13 cellular contexts compared by ENCODE assay signal in the genomic region with DNA sequence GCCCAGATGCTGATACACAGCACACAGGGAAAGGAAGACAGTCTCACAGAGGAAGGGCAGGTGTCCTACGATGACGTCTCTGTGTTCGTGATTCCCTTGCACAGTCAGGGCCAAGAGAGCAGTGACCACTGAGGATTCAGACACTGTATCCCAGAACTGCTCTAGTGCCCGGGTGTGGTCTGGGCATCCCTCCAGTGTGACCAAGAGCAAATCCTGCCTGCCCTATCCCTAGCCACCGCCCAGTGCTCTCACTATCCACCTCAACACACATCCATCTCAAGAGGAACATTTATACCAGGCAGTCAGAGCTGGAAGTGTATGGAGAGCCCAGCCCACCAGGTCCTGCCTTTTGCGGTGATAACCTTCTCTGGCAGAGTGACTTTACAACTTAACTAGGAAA. TPM values are rescaled to one million over a fixed set of nuclear protein-coding genes. Genes with fewer than 3 reads are reported as not detected.
DNase-seq lines count a peak whose midpoint lies in the region; ATAC-seq and TF ChIP-seq lines count a peak whose summit lies in the region.
"Had no signal": no experiment of that assay in that cellular context is flagged by ENCODE, and none has a peak within 500 bp of the region (broad histone marks: within the 10 kb centered on the region; RNA-seq: fewer than 3 reads in every experiment).

No MANE protein-coding gene starts in this region.

- H3K27me3 ChIP-seq in GM23338 (ENCODE audit: insufficient read depth) = peaks cover 25% of the 10 kb centered on the region
- H3K27me3 ChIP-seq: breast epithelium, SJCRH30 had no signal

- H3K4me1 Mint-ChIP-seq in CD14-positive monocyte (peaks cover 57% of the 10 kb centered on the region), GM23338 (peaks cover 5% of the 10 kb centered on the region; the same call in 2 of the 3 replicates), natural killer cell (peaks cover 71 to 80% of the 10 kb centered on the region in 2 donors)
- peaks cover 80% of the 10 kb centered on the region for H3K4me1 Mint-ChIP-seq in activated naive CD8-positive, alpha-beta T cell treated with anti-CD3 and anti-CD28 coated beads, Interleukin-2, amount 50 U/mL, for 24 hours

- H3K9me2 ChIP-seq in GM23338 (ENCODE audit: insufficient read depth) = no peaks in the 10 kb centered on the region

- H3K4me1 ChIP-seq in GM23338 (ENCODE audit: insufficient read depth) = peaks cover 11% of the 10 kb centered on the region; the same call in 1 of the 2 replicates
- H3K4me1 ChIP-seq: SJCRH30 had no signal

- H3K4me2 ChIP-seq in GM23338 = no peak overlapping the region

- H3K79me2 ChIP-seq in GM23338 (replicated peaks; ENCODE audit: insufficient read depth) = no peaks in the 10 kb centered on the region

- H3K36me3 Mint-ChIP-seq in CD14-positive monocyte (peaks cover 51 to 77% of the 10 kb centered on the region in 2 donors), GM23338 (ENCODE audit: low read depth) (peaks cover 25% of the 10 kb centered on the region; the same call in 2 of the 3 replicates), natural killer cell (peaks cover 8% of the 10 kb centered on the region)
- H3K36me3 Mint-ChIP-seq in activated naive CD8-positive, alpha-beta T cell treated with anti-CD3 and anti-CD28 coated beads, Interleukin-2, amount 50 U/mL, for 24 hours (ENCODE audit: low read depth) = peaks cover 53% of the 10 kb centered on the region

- TF ChIP-seq POLR2A in erythroblast (IDR thresholded peaks at IDR 0.05; ENCODE audit: low read length) = no peak

- peak overlapping the region in 5 of 7 donors; percentile 33 to 83 (median 69) for H3K27ac Mint-ChIP-seq in CD14-positive monocyte
- H3K27ac Mint-ChIP-seq in GM23338 = no peak overlapping the region
- H3K27ac Mint-ChIP-seq in activated naive CD8-positive, alpha-beta T cell treated with anti-CD3 and anti-CD28 coated beads, Interleukin-2, amount 50 U/mL, for 24 hours = peak overlapping the region; percentile 71
- H3K27ac Mint-ChIP-seq in natural killer cell = peak overlapping the region; percentile 91 to 92

- TF ChIP-seq CTCF in CD14-positive monocyte (IDR thresholded peaks at IDR 0.05) = no peak
- TF ChIP-seq CTCF in GM23338 (conservative IDR thresholded peaks at IDR 0.05; ENCODE audit: low read depth in 2 of 2) = no peak
- TF ChIP-seq CTCF in natural killer cell (IDR thresholded peaks at IDR 0.05) = no peak

- peaks cover 9% of the 10 kb centered on the region for H3K36me3 ChIP-seq in GM23338 (ENCODE audit: insufficient read depth)
- H3K36me3 ChIP-seq: breast epithelium had no signal

- peaks cover 9% of the 10 kb centered on the region; the same call in 1 of the 2 replicates for H4K20me1 ChIP-seq in GM23338 (replicated peaks; ENCODE audit: insufficient read depth)

- intact Hi-C loops in CD14-positive monocyte (cut with micrococcal nuclease) = no loop called here
- intact Hi-C loops in natural killer cell (cut with micrococcal nuclease) = no loop called here

- no peak overlapping the region for H2AFZ ChIP-seq in GM23338

- no peak overlapping the region for H3K27ac ChIP-seq in GM23338 (ENCODE audit: low read depth)
- H3K27ac ChIP-seq: breast epithelium, SJCRH30 had no signal

- H3K9me3 Mint-ChIP-seq in CD14-positive monocyte (no peaks in the 10 kb centered on the region), GM23338 (no peaks in the 10 kb centered on the region), natural killer cell (no peaks in the 10 kb centered on the region)
- H3K9me3 Mint-ChIP-seq in activated naive CD8-positive, alpha-beta T cell treated with anti-CD3 and anti-CD28 coated beads, Interleukin-2, amount 50 U/mL, for 24 hours = no peaks in the 10 kb centered on the region

- H3K4me3 Mint-ChIP-seq in CD14-positive monocyte (no peak overlapping the region), GM23338 (no peak overlapping the region), natural killer cell (no peak overlapping the region)
- H3K4me3 Mint-ChIP-seq in activated naive CD8-positive, alpha-beta T cell treated with anti-CD3 and anti-CD28 coated beads, Interleukin-2, amount 50 U/mL, for 24 hours = no peak overlapping the region

- DNase-seq in CD14-positive monocyte (ENCODE audit: low spot score) (no peak), GM23338 (ENCODE audit: low spot score) (no peak), natural killer cell (no peak), erythroblast (lab: John Stamatoyannopoulos, UW) (no peak), NCI-H128 (lab: John Stamatoyannopoulos, UW; ENCODE audit: unreplicated experiment) (no peak)
- no peak for DNase-seq in activated naive CD8-positive, alpha-beta T cell treated with anti-CD3 and anti-CD28 coated beads, Interleukin-2, amount 50 U/mL, for 24 hours
- DNase-seq: GF-D8, islet precursor cell had no signal

- ATAC-seq in GM23338 (no peak), natural killer cell (no peak), GM21360 (IDR thresholded peaks at IDR 0.05; ENCODE audit: unreplicated experiment) (no peak)
- ATAC-seq in activated naive CD8-positive, alpha-beta T cell treated with anti-CD3 and anti-CD28 coated beads, Interleukin-2, amount 50 U/mL, for 24 hours = no peak
- ATAC-seq: mucosa of descending colon had no signal

- H3F3A ChIP-seq in GM23338 (replicated peaks; ENCODE audit: low read depth) = peaks cover 8% of the 10 kb centered on the region

- no peak overlapping the region for H3K4me3 ChIP-seq in GM23338
- H3K4me3 ChIP-seq: breast epithelium, mucosa of descending colon, SJCRH30 had no signal

- H3K27me3 Mint-ChIP-seq in CD14-positive monocyte (ENCODE audit: low read depth in 3 of 3) (no peaks in the 10 kb centered on the region), GM23338 (ENCODE audit: insufficient read depth, low read depth, poor library complexity) (peaks cover 41% of the 10 kb centered on the region), natural killer cell (ENCODE audit: low read depth in 2 of 2) (no peaks in the 10 kb centered on the region)
- H3K27me3 Mint-ChIP-seq in activated naive CD8-positive, alpha-beta T cell treated with anti-CD3 and anti-CD28 coated beads, Interleukin-2, amount 50 U/mL, for 24 hours = peaks cover 3% of the 10 kb centered on the region

TF ChIP-seq in GM23338, 12 proteins besides CTCF, POLR2A, EP300 and RAD21 (continues in another document):
- peak; percentile 37 for TF ChIP-seq POLR2AphosphoS5 (IDR thresholded peaks at IDR 0.05; ENCODE audit: low read depth)
- no peak for TF ChIP-seq REST (IDR thresholded peaks at IDR 0.05; ENCODE audit: unreplicated experiment)
- TF ChIP-seq EZH2phosphoT487 (IDR thresholded peaks at IDR 0.05; ENCODE audit: unreplicated experiment) = no peak

RNA-seq across cellular contexts. Expression of gene PPM1M, which starts 4.1 kb away (rescaled TPM):
- 100 to 1,000 TPM in 1 of 2 donors, 10 to 100 TPM in 1; 92.8 to 120 TPM for polyA plus RNA-seq in CD14-positive monocyte
- total RNA-seq in GM23338 (2014; rRNA removed; shearing (Covaris generic)) = 1.8 and 4.0 TPM in 2 replicates
- polyA plus RNA-seq in GM23338 (2016; fragmentation: Nextera tagmentation; extraction: Ambion mirVana) = 2.2 and 2.8 TPM in 2 replicates
- total RNA-seq in natural killer cell = 10 to 100 TPM; 66.0 to 83.7 (median 77.8) TPM

RNA-seq across cellular contexts. Expression of gene TWF2, which starts 10.7 kb away (rescaled TPM):
- polyA plus RNA-seq in CD14-positive monocyte (100 to 1,000 TPM; 176 to 199 TPM), GM23338 (2016; fragmentation: Nextera tagmentation; extraction: Ambion mirVana) (38.6 and 38.9 TPM in 2 replicates)
- total RNA-seq in GM23338 (2014; rRNA removed; shearing (Covaris generic)) = 120 and 123 TPM in 2 replicates
- 10 to 100 TPM; 49.2 to 76.6 (median 52.0) TPM for total RNA-seq in natural killer cell

RNA-seq across cellular contexts. Expression of gene TLR9, which starts 24.2 kb away (rescaled TPM):
- polyA plus RNA-seq in CD14-positive monocyte (not detected), GM23338 (2016; fragmentation: Nextera tagmentation; extraction: Ambion mirVana) (not detected in 2 replicates)
- not detected in 2 replicates for total RNA-seq in GM23338 (2014; rRNA removed; shearing (Covaris generic))
- under 1 TPM in 2 of 3 donors, not detected in 1; 0.20 to 0.21 TPM for total RNA-seq in natural killer cell
- total RNA-seq: HT1080, SJCRH30 had no signal

RNA-seq across cellular contexts. Expression of gene WDR82, which starts 28.8 kb away (rescaled TPM):
- polyA plus RNA-seq in CD14-positive monocyte = 10 to 100 TPM; 27.3 to 33.4 TPM
- total RNA-seq in GM23338 (2014; rRNA removed; shearing (Covaris generic)) = 69.8 and 71.8 TPM in 2 replicates
- polyA plus RNA-seq in GM23338 (2016; fragmentation: Nextera tagmentation; extraction: Ambion mirVana) = 25.2 and 31.2 TPM in 2 replicates
- total RNA-seq in natural killer cell = 100 to 1,000 TPM; 108 to 131 (median 109) TPM

RNA-seq across cellular contexts. Expression of gene GLYCTK, which starts 37.9 kb away (rescaled TPM):
- polyA plus RNA-seq in CD14-positive monocyte (1 to 10 TPM; 8.3 to 8.4 TPM), GM23338 (2016; fragmentation: Nextera tagmentation; extraction: Ambion mirVana) (3.0 and 3.8 TPM in 2 replicates)
- total RNA-seq in GM23338 (2014; rRNA removed; shearing (Covaris generic)) = 7.5 and 8.3 TPM in 2 replicates
- 10 to 100 TPM; 43.3 to 60.8 (median 45.2) TPM for total RNA-seq in natural killer cell

Comparison
In these comparisons a context has a peak if more than half of its experiments do, and no peak if none do; other contexts are left out.
1. RNA of gene PPM1M, which starts 4.1 kb away (total RNA-seq): 66.0 to 83.7 TPM in natural killer cell; 1.8 to 4.0 TPM in GM23338; every median in the first group is over 10 times any median in the second.